Comparison of ENCODE assay signal across 33 cellular contexts in genomic region chrX:111503594-111503993, GRCh38. TPM values are rescaled to one million over a fixed set of nuclear protein-coding genes. Genes with fewer than 3 reads are reported as not detected.
"Had no signal": no experiment of that assay in that cellular context is flagged by ENCODE, and none has a peak within 500 bp of the region (broad histone marks: within the 10 kb centered on the region; RNA-seq: fewer than 3 reads in every experiment).

No MANE protein-coding gene starts in this region.

- H3K4me3 Mint-ChIP-seq: activated B cell treated with CpG ODN at 0.5 μM for 24 hours; activated CD4-positive, alpha-beta memory T cell treated with anti-CD3 and anti-CD28 coated beads for 36 hours; activated CD8-positive, alpha-beta memory T cell treated with anti-CD3 and anti-CD28 coated beads, Interleukin-2, amount 10 ng/mL, durations not matched to agents 7 days and 5 days; activated CD8-positive, alpha-beta T cell treated with anti-CD3 and anti-CD28 coated beads, Interleukin-2, amount 10 ng/mL, durations not matched to agents 7 days and 5 days; activated naive CD8-positive, alpha-beta T cell; effector memory CD8-positive, alpha-beta T cell; T-helper 17 cell; T-helper 2 cell treated with Interferon-gamma antibody and Interleukin-4, amounts not matched to agents 5 μg/mL and 100 μg/mL, for 36 hours had no signal

- H3K36me3 Mint-ChIP-seq: activated CD4-positive, alpha-beta memory T cell treated with anti-CD3 and anti-CD28 coated beads for 36 hours; activated CD8-positive, alpha-beta memory T cell treated with anti-CD3 and anti-CD28 coated beads, Interleukin-2, amount 10 ng/mL, durations not matched to agents 7 days and 5 days; activated naive CD8-positive, alpha-beta T cell had no signal

- ATAC-seq: activated CD4-positive, CD25-positive, alpha-beta regulatory T cell treated with anti-CD3 and anti-CD28 coated beads, Interleukin-2, amount 50 U/mL, for 24 hours; activated CD8-positive, alpha-beta memory T cell treated with anti-CD3 and anti-CD28 coated beads, Interleukin-2, amount 10 ng/mL, durations not matched to agents 7 days and 5 days; activated CD8-positive, alpha-beta T cell treated with anti-CD3 and anti-CD28 coated beads, Interleukin-2, amount 10 ng/mL, durations not matched to agents 7 days and 5 days; effector memory CD8-positive, alpha-beta T cell; foreskin keratinocyte; gastrocnemius medialis; heart left ventricle; T-helper 17 cell had no signal

- H3K27me3 Mint-ChIP-seq: activated B cell treated with CpG ODN at 0.5 μM for 24 hours; activated CD8-positive, alpha-beta memory T cell treated with anti-CD3 and anti-CD28 coated beads, Interleukin-2, amount 10 ng/mL, durations not matched to agents 7 days and 5 days; activated naive CD8-positive, alpha-beta T cell; effector memory CD8-positive, alpha-beta T cell; T-helper 17 cell had no signal

- H3K27ac Mint-ChIP-seq: activated B cell treated with CpG ODN at 0.5 μM for 24 hours; activated CD4-positive, alpha-beta memory T cell treated with anti-CD3 and anti-CD28 coated beads for 36 hours; activated CD8-positive, alpha-beta memory T cell treated with anti-CD3 and anti-CD28 coated beads, Interleukin-2, amount 10 ng/mL, durations not matched to agents 7 days and 5 days; activated CD8-positive, alpha-beta T cell treated with anti-CD3 and anti-CD28 coated beads, Interleukin-2, amount 10 ng/mL, durations not matched to agents 7 days and 5 days; activated naive CD8-positive, alpha-beta T cell; effector memory CD8-positive, alpha-beta T cell; T-helper 17 cell; T-helper 2 cell treated with Interferon-gamma antibody and Interleukin-4, amounts not matched to agents 5 μg/mL and 100 μg/mL, for 36 hours had no signal

- H3K9me3 Mint-ChIP-seq: activated B cell treated with CpG ODN at 0.5 μM for 24 hours; activated CD4-positive, alpha-beta memory T cell treated with anti-CD3 and anti-CD28 coated beads for 36 hours; T-helper 2 cell treated with Interferon-gamma antibody and Interleukin-4, amounts not matched to agents 5 μg/mL and 100 μg/mL, for 36 hours had no signal

- H3K4me1 Mint-ChIP-seq: activated B cell treated with CpG ODN at 0.5 μM for 24 hours; activated CD8-positive, alpha-beta memory T cell treated with anti-CD3 and anti-CD28 coated beads, Interleukin-2, amount 10 ng/mL, durations not matched to agents 7 days and 5 days had no signal

- H3K36me3 ChIP-seq: esophagus muscularis mucosa, gastrocnemius medialis, heart left ventricle, WERI-Rb-1 had no signal

- H3K27ac ChIP-seq: esophagus muscularis mucosa, foreskin keratinocyte, gastrocnemius medialis, heart left ventricle, WERI-Rb-1 had no signal

- H3K4me3 ChIP-seq: esophagus muscularis mucosa, gastrocnemius medialis, heart left ventricle had no signal

- DNase-seq: activated B cell treated with CpG ODN at 0.5 μM for 24 hours; activated CD4-positive, alpha-beta memory T cell treated with anti-CD3 and anti-CD28 coated beads for 36 hours; activated CD4-positive, alpha-beta T cell treated with anti-CD3 and anti-CD28 coated beads for 48 hours; activated CD8-positive, alpha-beta memory T cell treated with anti-CD3 and anti-CD28 coated beads, Interleukin-2, amount 10 ng/mL, durations not matched to agents 7 days and 5 days; activated CD8-positive, alpha-beta memory T cell treated with anti-CD3 and anti-CD28 coated beads, Interleukin-2, amount 50 U/mL, for 4 hours; activated CD8-positive, alpha-beta T cell treated with anti-CD3 and anti-CD28 coated beads, Interleukin-2, amount 10 ng/mL, durations not matched to agents 7 days and 5 days; activated gamma-delta T cell; activated naive CD4-positive, alpha-beta T cell; activated naive CD4-positive, alpha-beta T cell treated with anti-CD3 and anti-CD28 coated beads, Interleukin-2, amount 50 U/mL, for 16 hours; activated T-cell treated with anti-CD3 and anti-CD28 coated beads, Interleukin-2, amount 50 U/mL, for 1 hour; activated T-cell treated with anti-CD3 and anti-CD28 coated beads, Interleukin-2, amount 50 U/mL, for 48 hours; amniotic stem cell; anterior cingulate cortex; caudate nucleus; cortex of kidney; dermis blood vessel endothelial cell; effector CD4-positive, alpha-beta T cell; effector memory CD8-positive, alpha-beta T cell; erythroblast; foreskin keratinocyte; gastrocnemius medialis; glutamatergic neuron; heart left ventricle; T-helper 17 cell; T1000; WERI-Rb-1 had no signal

- H3K4me1 ChIP-seq: esophagus muscularis mucosa, foreskin keratinocyte, gastrocnemius medialis, heart left ventricle had no signal

- H3K27me3 ChIP-seq: foreskin keratinocyte had no signal

- H3K9me3 ChIP-seq: esophagus muscularis mucosa, gastrocnemius medialis, heart left ventricle had no signal

RNA-seq across cellular contexts. Expression of gene SERTM2, which starts 7.9 kb away (rescaled TPM):
- total RNA-seq: activated B cell treated with CpG ODN at 0.5 μM for 24 hours; activated CD4-positive, alpha-beta memory T cell treated with anti-CD3 and anti-CD28 coated beads for 36 hours; activated CD8-positive, alpha-beta memory T cell treated with anti-CD3 and anti-CD28 coated beads for 36 hours; activated CD8-positive, alpha-beta memory T cell treated with anti-CD3 and anti-CD28 coated beads, Interleukin-2, amount 10 ng/mL, durations not matched to agents 7 days and 5 days; activated CD8-positive, alpha-beta T cell treated with anti-CD3 and anti-CD28 coated beads, Interleukin-2, amount 10 ng/mL, durations not matched to agents 7 days and 5 days; chondrocyte; dermis blood vessel endothelial cell; esophagus muscularis mucosa; foreskin keratinocyte; T-helper 17 cell had no signal
- polyA plus RNA-seq: adipose tissue, foreskin keratinocyte, heart left ventricle had no signal
